Comparison of ENCODE assay signal across 1 cellular context in genomic region chr20:16574656-16575355, GRCh38.
A peak's percentile ranks its signal among the peaks of the same experiment; 100 is the strongest.
TF ChIP-seq lines count a peak whose summit lies in the region.

No MANE protein-coding gene starts in this region.

TF ChIP-seq in HepG2, 621 proteins besides CTCF, POLR2A, EP300 and RAD21 (continued from another document and continues in another):
- TF ChIP-seq ZBTB10 (CRISPR knock-in tag; IDR thresholded peaks at IDR 0.05; ENCODE audit: borderline replicate concordance) = no peak
- no peak; the same call in 1 of the 2 replicates for TF ChIP-seq FOSL2 (CRISPR knock-in tag; IDR thresholded peaks at IDR 0.05)
- TF ChIP-seq SIN3B (IDR thresholded peaks at IDR 0.05; ENCODE audit: low read length) = peak; percentile 45; the same call in 1 of the 2 replicates
- peak; percentile 100 for TF ChIP-seq PRDM15 (CRISPR knock-in tag; IDR thresholded peaks at IDR 0.05)
- no peak for TF ChIP-seq SMARCE1 (IDR thresholded peaks at IDR 0.05; ENCODE audit: borderline replicate concordance)
- TF ChIP-seq ZIK1 (CRISPR knock-in tag; IDR thresholded peaks at IDR 0.05; ENCODE audit: borderline replicate concordance, low read depth) = peak; percentile 84; the same call in 1 of the 2 replicates
- no peak for TF ChIP-seq JUN (CRISPR knock-in tag; IDR thresholded peaks at IDR 0.05)
- TF ChIP-seq ZGPAT (CRISPR knock-in tag; IDR thresholded peaks at IDR 0.05) = peak; percentile 80
- TF ChIP-seq ZBTB21 (CRISPR knock-in tag; IDR thresholded peaks at IDR 0.05) = 0 out of 2 replicates have a peak, but pooled peaks have one; percentile 11
- TF ChIP-seq ZNF781 (CRISPR knock-in tag; IDR thresholded peaks at IDR 0.05; ENCODE audit: borderline replicate concordance, not compliant biosample characterization) = peak; percentile 84
- peak; percentile 66; the same call in 1 of the 2 replicates for TF ChIP-seq ZNF891 (CRISPR knock-in tag; IDR thresholded peaks at IDR 0.05)
- TF ChIP-seq ZMYM3 (CRISPR knock-in tag; IDR thresholded peaks at IDR 0.05) = peak; percentile 99
- TF ChIP-seq TAF1 (CRISPR knock-in tag; IDR thresholded peaks at IDR 0.05) = peak; percentile 62
- TF ChIP-seq THAP7 (CRISPR knock-in tag; IDR thresholded peaks at IDR 0.05) = peak; percentile 68; the same call in 1 of the 2 replicates
- TF ChIP-seq GTF2F1 (IDR thresholded peaks at IDR 0.05; ENCODE audit: low read length) = no peak
- no peak for TF ChIP-seq NR0B2 (CRISPR knock-in tag; IDR thresholded peaks at IDR 0.05)
- peak; percentile 64 for TF ChIP-seq RARA (CRISPR knock-in tag; IDR thresholded peaks at IDR 0.05)
- no peak for TF ChIP-seq MLXIP (CRISPR knock-in tag; IDR thresholded peaks at IDR 0.05; ENCODE audit: borderline replicate concordance)
- TF ChIP-seq PHB2 (IDR thresholded peaks at IDR 0.05; ENCODE audit: partially characterized antibody) = no peak
- TF ChIP-seq ATF6 (CRISPR knock-in tag; conservative IDR thresholded peaks at IDR 0.05) = no peak
- 0 out of 2 replicates have a peak, but pooled peaks have one; percentile 7 for TF ChIP-seq ZBTB38 (CRISPR knock-in tag; IDR thresholded peaks at IDR 0.05)
- TF ChIP-seq ZNF484 (CRISPR knock-in tag; IDR thresholded peaks at IDR 0.05; ENCODE audit: borderline replicate concordance, low read depth) = no peak
- TF ChIP-seq ZNF792 (CRISPR knock-in tag; IDR thresholded peaks at IDR 0.05) = no peak; the same call in 1 of the 2 replicates
- TF ChIP-seq ELF1 (CRISPR knock-in tag; IDR thresholded peaks at IDR 0.05) = peak; percentile 73; the same call in 1 of the 2 replicates
- peak; percentile 88; the same call in 1 of the 2 replicates for TF ChIP-seq ZNF343 (CRISPR knock-in tag; IDR thresholded peaks at IDR 0.05)
- TF ChIP-seq ATM (IDR thresholded peaks at IDR 0.05; ENCODE audit: borderline replicate concordance) = no peak
- TF ChIP-seq ZFX (CRISPR knock-in tag; IDR thresholded peaks at IDR 0.05; ENCODE audit: low read depth) = peak; percentile 67
- no peak for TF ChIP-seq ATAD3A (CRISPR knock-in tag; IDR thresholded peaks at IDR 0.05)
- TF ChIP-seq ARID2 (CRISPR knock-in tag; IDR thresholded peaks at IDR 0.05; ENCODE audit: borderline replicate concordance) = no peak
- peak; percentile 52; the same call in 1 of the 2 replicates for TF ChIP-seq RERE (CRISPR knock-in tag; IDR thresholded peaks at IDR 0.05; ENCODE audit: low read depth)
- peak; percentile 87 for TF ChIP-seq ZNF280D (CRISPR knock-in tag; IDR thresholded peaks at IDR 0.05)
- TF ChIP-seq REPIN1 (CRISPR knock-in tag; IDR thresholded peaks at IDR 0.05; ENCODE audit: borderline replicate concordance, low read depth) = peak; percentile 94
- 0 out of 2 replicates have a peak, but pooled peaks have one; percentile 76 for TF ChIP-seq ZNF136 (CRISPR knock-in tag; IDR thresholded peaks at IDR 0.05; ENCODE audit: low read depth)
